1 cellular context compared by ENCODE assay signal in the genomic region with DNA sequence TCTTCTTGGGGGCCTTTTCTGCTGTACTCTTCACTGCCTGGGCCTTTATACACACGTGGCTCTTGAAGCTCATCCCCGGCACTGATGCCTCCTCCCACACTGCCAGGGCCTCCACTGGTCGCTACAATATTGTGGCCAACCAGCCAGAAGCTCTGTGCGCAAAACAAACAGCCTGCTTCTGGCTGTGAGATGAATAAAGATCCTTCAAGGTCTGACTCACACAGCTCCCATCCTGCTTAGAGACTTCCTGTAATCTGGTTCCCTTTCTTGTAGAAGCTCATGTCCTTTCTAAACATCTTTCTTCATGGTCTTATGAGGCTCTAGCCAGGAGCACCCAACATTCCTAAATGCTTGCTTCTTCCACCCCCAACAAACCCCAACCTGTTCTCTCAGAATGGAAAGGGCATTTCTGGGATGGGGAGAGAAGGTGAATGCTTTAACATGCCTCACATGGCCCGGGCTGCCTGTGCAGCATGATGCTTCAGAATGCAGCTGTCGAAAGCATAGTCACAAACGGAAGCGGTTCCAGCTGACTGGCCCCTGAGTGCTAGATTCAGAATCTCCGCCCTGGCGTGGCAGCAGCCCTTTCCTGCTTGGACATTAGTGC.
A peak's percentile ranks its signal among the peaks of the same experiment; 100 is the strongest.
TF ChIP-seq lines count a peak whose summit lies in the region.

No MANE protein-coding gene starts in this region.

TF ChIP-seq in SK-N-SH, 30 proteins besides CTCF, POLR2A, EP300 and RAD21 (continued from another document):
- no peak for TF ChIP-seq USF2 (IDR thresholded peaks at IDR 0.05; ENCODE audit: borderline replicate concordance, low read depth, low read length)
- no peak for TF ChIP-seq SIN3A (IDR thresholded peaks at IDR 0.05; ENCODE audit: borderline replicate concordance, low read depth, low read length)
- TF ChIP-seq TEAD4 (IDR thresholded peaks at IDR 0.05; ENCODE audit: borderline replicate concordance, insufficient read depth) = no peak
- no peak for TF ChIP-seq YY1 (IDR thresholded peaks at IDR 0.05; ENCODE audit: low read depth)
- TF ChIP-seq REST (IDR thresholded peaks at IDR 0.05; ENCODE audit: low read depth, low read length) = no peak
- TF ChIP-seq, protein P1, sequence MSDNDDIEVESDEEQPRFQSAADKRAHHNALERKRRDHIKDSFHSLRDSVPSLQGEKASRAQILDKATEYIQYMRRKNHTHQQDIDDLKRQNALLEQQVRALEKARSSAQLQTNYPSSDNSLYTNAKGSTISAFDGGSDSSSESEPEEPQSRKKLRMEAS (IDR thresholded peaks at IDR 0.05; ENCODE audit: low read depth) = peak; percentile 92
- no peak for TF ChIP-seq EZH2phosphoT487 (IDR thresholded peaks at IDR 0.05; ENCODE audit: borderline replicate concordance, low read depth)
- TF ChIP-seq, protein P2, sequence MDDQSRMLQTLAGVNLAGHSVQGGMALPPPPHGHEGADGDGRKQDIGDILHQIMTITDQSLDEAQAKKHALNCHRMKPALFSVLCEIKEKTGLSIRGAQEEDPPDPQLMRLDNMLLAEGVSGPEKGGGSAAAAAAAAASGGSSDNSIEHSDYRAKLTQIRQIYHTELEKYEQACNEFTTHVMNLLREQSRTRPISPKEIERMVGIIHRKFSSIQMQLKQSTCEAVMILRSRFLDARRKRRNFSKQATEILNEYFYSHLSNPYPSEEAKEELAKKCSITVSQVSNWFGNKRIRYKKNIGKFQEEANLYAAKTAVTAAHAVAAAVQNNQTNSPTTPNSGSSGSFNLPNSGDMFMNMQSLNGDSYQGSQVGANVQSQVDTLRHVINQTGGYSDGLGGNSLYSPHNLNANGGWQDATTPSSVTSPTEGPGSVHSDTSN (IDR thresholded peaks at IDR 0.05) = peak; percentile 35
- TF ChIP-seq NRF1 (IDR thresholded peaks at IDR 0.05; ENCODE audit: low read depth, low read length) = no peak
- TF ChIP-seq POLR2AphosphoS5 (IDR thresholded peaks at IDR 0.05; ENCODE audit: low read depth, low read length) = no peak; the same call in 1 of the 2 replicates
